In the genomic region with DNA sequence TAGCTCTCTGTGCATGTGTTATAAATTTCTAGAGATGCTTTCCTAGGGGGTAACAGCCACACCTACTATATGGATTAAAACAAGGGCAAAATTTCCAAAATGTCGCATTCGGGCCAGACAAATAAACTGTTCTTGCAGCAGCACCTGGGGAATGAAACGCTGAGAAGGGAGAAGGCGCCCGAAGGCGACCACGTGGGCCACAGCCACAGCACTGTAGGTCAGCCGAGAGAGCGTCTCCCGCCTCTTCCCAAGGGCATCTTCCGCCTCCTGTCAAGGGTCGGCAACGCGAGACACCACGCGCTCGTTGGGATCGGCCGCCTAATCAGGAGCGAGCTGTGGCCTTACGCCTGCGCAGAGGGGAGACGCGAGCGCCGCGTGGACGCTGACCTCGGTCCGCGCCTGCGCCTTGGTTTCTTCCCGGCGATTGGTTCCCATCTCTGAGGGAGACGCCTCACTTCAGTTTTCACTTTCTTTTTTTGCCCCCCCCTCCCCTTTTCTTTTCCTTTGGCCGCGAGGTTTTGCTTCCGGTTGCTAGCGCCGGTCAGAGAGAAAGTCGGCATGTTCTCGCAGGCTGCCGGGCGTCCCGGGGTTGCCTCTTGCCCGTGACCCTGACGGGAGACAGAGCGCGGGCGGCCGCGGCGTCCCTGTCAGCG, we compare ENCODE assay signal across 2 cellular contexts.
TF ChIP-seq lines count a peak whose summit lies in the region.

A gene with protein sequence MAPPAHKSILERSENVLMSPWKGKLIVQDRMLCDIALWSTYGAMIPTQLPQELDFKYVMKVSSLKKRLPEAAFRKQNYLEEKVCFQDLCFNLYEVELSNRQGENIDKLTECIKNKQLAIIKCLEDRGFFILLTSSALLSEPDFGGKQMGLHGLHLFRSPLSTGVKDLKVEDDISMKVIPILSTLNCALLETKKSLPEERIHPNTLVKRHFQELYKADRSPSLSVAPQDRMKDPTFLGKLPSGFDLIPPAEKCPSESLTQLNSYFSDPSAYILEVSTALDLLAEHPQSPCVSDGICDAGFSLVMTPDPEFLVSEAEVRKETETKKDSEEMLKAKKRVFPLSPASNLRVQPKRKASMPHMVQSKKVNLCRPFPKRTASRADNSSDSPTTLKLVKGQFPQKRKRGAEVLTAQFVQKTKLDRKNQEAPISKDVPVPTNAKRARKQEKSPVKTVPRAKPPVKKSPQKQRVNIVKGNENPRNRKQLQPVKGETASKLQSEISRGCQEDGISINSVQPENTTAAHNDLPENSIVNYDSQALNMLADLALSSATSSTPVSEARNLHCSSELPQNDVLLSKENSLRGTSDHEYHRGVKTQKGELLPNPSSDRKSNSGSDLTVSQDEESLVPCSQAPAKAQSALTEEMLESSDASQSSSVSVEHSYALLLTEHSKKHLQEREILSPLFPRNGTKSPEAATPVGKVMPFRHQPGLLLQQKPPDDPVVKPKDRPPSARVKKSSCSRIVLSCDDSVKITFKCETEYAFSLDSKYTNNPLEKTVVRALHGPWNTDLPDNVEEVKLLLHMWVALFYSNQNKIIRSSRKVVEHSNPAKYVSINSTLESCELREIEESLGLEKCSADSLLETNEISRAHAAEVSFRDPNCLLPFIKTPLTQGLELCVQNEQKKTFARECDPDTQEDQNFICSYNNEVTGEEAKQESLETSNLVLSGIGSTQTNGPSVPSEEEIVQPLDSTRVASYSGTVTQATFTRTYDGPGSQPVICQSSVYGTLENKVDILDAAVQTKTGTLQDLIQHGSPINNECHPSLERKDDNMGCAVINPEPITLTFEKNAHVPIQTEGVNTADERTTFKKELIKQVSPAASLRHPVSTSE (N-terminal part only) (plus strand): TSS at position 521 of the 653 bp plus-strand sequence. CDS start 35,805 bp downstream, outside the sequence.

TF ChIP-seq in IMR-90, 13 proteins besides CTCF, POLR2A, EP300 and RAD21:
- TF ChIP-seq, protein P1, sequence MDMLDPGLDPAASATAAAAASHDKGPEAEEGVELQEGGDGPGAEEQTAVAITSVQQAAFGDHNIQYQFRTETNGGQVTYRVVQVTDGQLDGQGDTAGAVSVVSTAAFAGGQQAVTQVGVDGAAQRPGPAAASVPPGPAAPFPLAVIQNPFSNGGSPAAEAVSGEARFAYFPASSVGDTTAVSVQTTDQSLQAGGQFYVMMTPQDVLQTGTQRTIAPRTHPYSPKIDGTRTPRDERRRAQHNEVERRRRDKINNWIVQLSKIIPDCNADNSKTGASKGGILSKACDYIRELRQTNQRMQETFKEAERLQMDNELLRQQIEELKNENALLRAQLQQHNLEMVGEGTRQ (IDR thresholded peaks at IDR 0.05; ENCODE audit: low read depth, low read length): peak; percentile 69
- TF ChIP-seq NFE2L2 (IDR thresholded peaks at IDR 0.05; ENCODE audit: low read depth, low read length): no peak
- TF ChIP-seq, protein P2, sequence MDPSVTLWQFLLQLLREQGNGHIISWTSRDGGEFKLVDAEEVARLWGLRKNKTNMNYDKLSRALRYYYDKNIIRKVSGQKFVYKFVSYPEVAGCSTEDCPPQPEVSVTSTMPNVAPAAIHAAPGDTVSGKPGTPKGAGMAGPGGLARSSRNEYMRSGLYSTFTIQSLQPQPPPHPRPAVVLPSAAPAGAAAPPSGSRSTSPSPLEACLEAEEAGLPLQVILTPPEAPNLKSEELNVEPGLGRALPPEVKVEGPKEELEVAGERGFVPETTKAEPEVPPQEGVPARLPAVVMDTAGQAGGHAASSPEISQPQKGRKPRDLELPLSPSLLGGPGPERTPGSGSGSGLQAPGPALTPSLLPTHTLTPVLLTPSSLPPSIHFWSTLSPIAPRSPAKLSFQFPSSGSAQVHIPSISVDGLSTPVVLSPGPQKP (IDR thresholded peaks at IDR 0.05; ENCODE audit: borderline replicate concordance, low read depth, low read length): no peak
- TF ChIP-seq RFX5 (IDR thresholded peaks at IDR 0.05; ENCODE audit: low read depth, low read length): no peak
- TF ChIP-seq CEBPB (IDR thresholded peaks at IDR 0.05; ENCODE audit: low read depth, low read length): no peak
- peak; percentile 61; the same call in 1 of the 2 replicates for TF ChIP-seq MXI1 (IDR thresholded peaks at IDR 0.05; ENCODE audit: borderline replicate concordance, low read depth, low read length)
- TF ChIP-seq MAZ (IDR thresholded peaks at IDR 0.05; ENCODE audit: borderline replicate concordance, low read depth, low read length): peak; percentile 73; the same call in 1 of the 2 replicates

TF ChIP-seq in endothelial cell of umbilical vein, 7 proteins besides CTCF, POLR2A, EP300 and RAD21:
- TF ChIP-seq MYC (IDR thresholded peaks at IDR 0.05; ENCODE audit: low read depth, low read length) (peak; percentile 81), POLR2AphosphoS5 (IDR thresholded peaks at IDR 0.05; ENCODE audit: insufficient read depth, low read depth, low read length) (peak; percentile 77), FOS (IDR thresholded peaks at IDR 0.05; ENCODE audit: borderline replicate concordance, insufficient read depth, low read length) (no peak), JUN (IDR thresholded peaks at IDR 0.05; ENCODE audit: borderline replicate concordance, insufficient read depth, insufficient read length, low read depth) (no peak), EZH2 (IDR thresholded peaks at IDR 0.05; ENCODE audit: borderline replicate concordance, low read depth, low read length, severe bottlenecking) (no peak)
- TF ChIP-seq, protein P3, sequence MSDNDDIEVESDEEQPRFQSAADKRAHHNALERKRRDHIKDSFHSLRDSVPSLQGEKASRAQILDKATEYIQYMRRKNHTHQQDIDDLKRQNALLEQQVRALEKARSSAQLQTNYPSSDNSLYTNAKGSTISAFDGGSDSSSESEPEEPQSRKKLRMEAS (IDR thresholded peaks at IDR 0.05; ENCODE audit: insufficient read depth, insufficient read length): peak; percentile 83
